Comparison of ENCODE assay signal across 9 cellular contexts in the genomic region with DNA sequence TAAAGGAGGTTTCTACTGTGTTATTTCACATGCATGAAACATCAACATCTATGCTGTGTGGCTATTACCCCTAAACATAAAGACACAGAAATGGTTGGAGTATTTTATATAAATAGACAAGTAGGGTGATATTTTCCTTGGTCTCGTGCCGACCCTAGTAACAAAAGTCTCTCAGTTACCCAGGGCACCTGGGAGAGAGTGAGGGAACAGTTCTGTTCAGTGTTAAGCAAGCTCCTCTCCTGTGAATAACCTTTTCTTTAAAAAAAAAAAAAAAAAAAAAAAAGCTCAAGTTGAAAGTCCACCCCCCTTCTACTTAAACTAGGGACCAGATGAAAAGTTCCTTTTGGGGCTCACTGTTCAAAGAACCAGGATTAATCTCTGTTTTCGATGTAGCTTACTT.
"Had no signal": no experiment of that assay in that cellular context is flagged by ENCODE, and none has a peak within 500 bp of the region (broad histone marks: within the 10 kb centered on the region; RNA-seq: fewer than 3 reads in every experiment).

No MANE protein-coding gene starts in this region.

- ATAC-seq: HCT116 had no signal

- H3K36me3 ChIP-seq: HAP-1 had no signal

- FAIRE-seq: HTR-8/SVneo had no signal

- DNase-seq: GM23248, GOT3, H7, HFFc6, KBM-7 had no signal

- H3K9ac ChIP-seq: GM23248 had no signal

- H3K27ac Mint-ChIP-seq: HFFc6, IgD-negative memory B cell had no signal

- H2AFZ ChIP-seq: GM23248 had no signal

- H3K27ac ChIP-seq: GM23248 had no signal

- H3K9me3 ChIP-seq: HAP-1 had no signal

- H3K4me3 Mint-ChIP-seq: HFFc6, IgD-negative memory B cell had no signal

- H3K9me3 Mint-ChIP-seq: IgD-negative memory B cell had no signal

- H3K4me3 ChIP-seq: GM23248, HAP-1 had no signal

- H3K4me1 ChIP-seq: HAP-1 had no signal

- H3K4me1 Mint-ChIP-seq: IgD-negative memory B cell had no signal
